27 cellular contexts compared by ENCODE assay signal in the genomic region with DNA sequence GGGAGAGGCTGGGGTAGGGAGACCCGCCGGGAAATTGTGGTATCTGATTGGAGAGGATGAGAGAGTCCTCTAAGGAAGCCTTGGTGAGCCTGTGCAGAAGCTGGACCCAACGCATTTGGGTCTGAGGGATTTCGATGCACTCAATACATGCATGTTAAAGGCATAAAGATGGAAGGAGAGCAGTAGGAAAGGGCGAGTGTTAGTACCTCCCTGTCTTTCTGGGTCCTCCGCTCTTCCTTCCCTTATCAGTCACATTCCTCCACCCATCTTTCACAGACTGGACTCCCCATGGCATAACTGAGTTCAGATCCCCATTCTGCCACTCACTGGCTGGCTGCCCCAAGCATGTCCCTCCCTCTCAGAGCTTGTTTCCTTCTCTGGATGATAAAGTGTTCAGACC.
"Had no signal": no experiment of that assay in that cellular context is flagged by ENCODE, and none has a peak within 500 bp of the region (broad histone marks: within the 10 kb centered on the region; RNA-seq: fewer than 3 reads in every experiment).

No MANE protein-coding gene starts in this region.

- H3K4me3 ChIP-seq: adrenal gland, SK-N-MC had no signal

- H3K9me3 ChIP-seq: adrenal gland had no signal

- H3K36me3 ChIP-seq: adrenal gland had no signal

- DNase-seq: activated CD4-positive, alpha-beta T cell treated with anti-CD3 and anti-CD28 coated beads, Interleukin-2, amount 10 ng/mL, durations not matched to agents 24 days and 14 days; activated CD4-positive, alpha-beta T cell treated with anti-CD3 and anti-CD28 coated beads, Interleukin-2, amount 50 U/mL, for 48 hours; activated CD4-positive, CD25-positive, alpha-beta regulatory T cell treated with anti-CD3 and anti-CD28 coated beads, Interleukin-2, amount 50 U/mL, for 72 hours; activated gamma-delta T cell treated with Interleukin-2 at 50 U/mL for 16 hours; activated naive CD4-positive, alpha-beta T cell treated with anti-CD3 and anti-CD28 coated beads, Interleukin-2, amount 10 ng/mL, durations not matched to agents 7 days and 5 days; activated naive CD8-positive, alpha-beta T cell treated with anti-CD3 and anti-CD28 coated beads, Interleukin-2, amount 10 ng/mL, durations not matched to agents 7 days and 5 days; activated T-cell treated with anti-CD3 and anti-CD28 coated beads for 4 hours; activated T-cell treated with anti-CD3 and anti-CD28 coated beads, Interleukin-2, amount 50 U/mL, for 72 hours; anterior cingulate cortex; cerebellar nuclear complex; IMR-90; Kasumi-1; KBM-7; NCI-H1105 treated with DMSO at 0.1 percent for 48 hours; NCI-H1436 treated with DMSO at 0.1 percent for 48 hours; NCI-H187; NCI-H2081; NCI-H2171; NCI-H2227 treated with DMSO at 0.1 percent for 48 hours; NCI-H446 treated with DMSO at 0.1 percent for 48 hours; NCI-H526; NK-92 treated with Interleukin-12 subunit alpha and Interleukin-12 subunit beta, amount 100 ng/mL, for 24 hours; OCI-M1; RPMI8226; T-helper 1 cell had no signal

- H3K27ac ChIP-seq: adrenal gland, SK-N-MC had no signal
